In genomic region chr19:35994868-35995654, GRCh38 we compare ENCODE assay signal across 8 cellular contexts. TPM values are rescaled to one million over a fixed set of nuclear protein-coding genes. Genes with fewer than 3 reads are reported as not detected.
A peak's percentile ranks its signal among the peaks of the same experiment; 100 is the strongest.
DNase-seq lines count a peak whose midpoint lies in the region; ATAC-seq and TF ChIP-seq lines count a peak whose summit lies in the region.

Gene SDHAF1, plus strand, starts transcription at chr19:35995188. Its CDS starts 87 bp downstream, at chr19:35995275.

- H3K27ac ChIP-seq in osteoblast (ENCODE audit: low read depth, low read length): peak within 1 kb of the TSS; percentile 76
- H3K27ac ChIP-seq in thoracic aorta: peak within 1 kb of the TSS; percentile 63 to 70

- H3K36me3 ChIP-seq in GM06990 (ENCODE audit: control insufficient read depth, insufficient read depth, low read length) (peaks cover 8% of the 10 kb centered on the region), osteoblast (ENCODE audit: insufficient read depth, low read length) (no peaks in the 10 kb centered on the region), thoracic aorta (peaks cover 5% of the 10 kb centered on the region)

- H4K20me1 ChIP-seq in osteoblast (ENCODE audit: insufficient read depth, low read length): peaks cover 10% of the 10 kb centered on the region

- TF ChIP-seq CTCF in GM06990 (IDR thresholded peaks at IDR 0.05; ENCODE audit: insufficient read depth, low read length, poor library complexity, severe bottlenecking): no peak
- TF ChIP-seq CTCF in HFFc6 (IDR thresholded peaks at IDR 0.05): no peak; the same call in 1 of the 2 replicates
- no peak for TF ChIP-seq CTCF in osteoblast (IDR thresholded peaks at IDR 0.05; ENCODE audit: extremely low read depth, low read depth, low read length)
- TF ChIP-seq CTCF in thoracic aorta (IDR thresholded peaks at IDR 0.05): no peak

- no peaks in the 10 kb centered on the region for H3K9me3 Mint-ChIP-seq in HFFc6
- H3K9me3 Mint-ChIP-seq in activated naive CD4-positive, alpha-beta T cell treated with anti-CD3 and anti-CD28 coated beads, Interleukin-2, amount 50 U/mL, for 72 hours: no peaks in the 10 kb centered on the region

- H3K27me3 ChIP-seq in GM06990 (replicated peaks; ENCODE audit: control insufficient read depth, insufficient read depth, low read length) (no peaks in the 10 kb centered on the region), osteoblast (ENCODE audit: insufficient read depth, low read length) (no peaks in the 10 kb centered on the region), thoracic aorta (replicated peaks; ENCODE audit: insufficient read depth) (no peaks in the 10 kb centered on the region)

- H3K4me1 ChIP-seq in osteoblast (ENCODE audit: insufficient read depth, low read length): peaks cover 20% of the 10 kb centered on the region
- H3K4me1 ChIP-seq in thoracic aorta (ENCODE audit: control insufficient read depth in 1 of 2, low read depth in 2 of 2): peaks cover 12 to 33% of the 10 kb centered on the region in 2 donors

- peak; percentile 96 for DNase-seq in GM06990 (ENCODE audit: extremely low read depth, insufficient read length)
- DNase-seq in HFFc6: peak; percentile 89
- peak; percentile 77 for DNase-seq in NCI-H1048 (lab: John Stamatoyannopoulos, UW)
- DNase-seq in SKM-1 (lab: John Stamatoyannopoulos, UW; ENCODE audit: unreplicated experiment): peak; percentile 89
- peak; percentile 94 to 97 for DNase-seq in activated naive CD4-positive, alpha-beta T cell treated with anti-CD3 and anti-CD28 coated beads, Interleukin-2, amount 50 U/mL, for 72 hours (ENCODE audit: low spot score in 2 of 2)
- DNase-seq in glomerular endothelial cell (ENCODE audit: extremely low read depth, low read depth, low spot score): peak; percentile 45
- DNase-seq in osteoblast (ENCODE audit: insufficient read length, low spot score, missing footprints): peak; percentile 99
- DNase-seq in thoracic aorta (ENCODE audit: low spot score): peak; percentile 87

- H3K4me1 Mint-ChIP-seq in HFFc6 (ENCODE audit: low read depth): peaks cover 39% of the 10 kb centered on the region

- no peaks in the 10 kb centered on the region for H3K9me3 ChIP-seq in osteoblast (ENCODE audit: low read depth, low read length)
- H3K9me3 ChIP-seq in thoracic aorta: no peaks in the 10 kb centered on the region

- peaks cover 26% of the 10 kb centered on the region for H3K79me2 ChIP-seq in osteoblast (ENCODE audit: insufficient read depth, low read length)

- H3K4me3 ChIP-seq in GM06990 (replicated peaks; ENCODE audit: low read depth, low read length) (peak within 1 kb of the TSS; percentile 78), osteoblast (ENCODE audit: insufficient read depth, low read length) (peak within 1 kb of the TSS; percentile 93), thoracic aorta (peak within 1 kb of the TSS; percentile 89)

- peaks cover 8% of the 10 kb centered on the region for H3K27me3 Mint-ChIP-seq in HFFc6 (ENCODE audit: insufficient read depth)

- peak within 1 kb of the TSS; percentile 99 for H2AFZ ChIP-seq in osteoblast (ENCODE audit: low read length)

- H3K4me2 ChIP-seq in osteoblast (ENCODE audit: insufficient read depth, low read length): peak within 1 kb of the TSS; percentile 97

- H3K27ac Mint-ChIP-seq in HFFc6: peak within 1 kb of the TSS; percentile 83
- peak within 1 kb of the TSS; percentile 91 to 97 for H3K27ac Mint-ChIP-seq in activated naive CD4-positive, alpha-beta T cell treated with anti-CD3 and anti-CD28 coated beads, Interleukin-2, amount 50 U/mL, for 72 hours

- peaks cover 4% of the 10 kb centered on the region; the same call in 1 of the 2 replicates for H3K36me3 Mint-ChIP-seq in HFFc6 (ENCODE audit: low read depth)
- H3K36me3 Mint-ChIP-seq in activated naive CD4-positive, alpha-beta T cell treated with anti-CD3 and anti-CD28 coated beads, Interleukin-2, amount 50 U/mL, for 72 hours: peaks cover 12 to 14% of the 10 kb centered on the region in 2 donors

- H3K4me3 Mint-ChIP-seq in HFFc6: peak within 1 kb of the TSS; percentile 91

- ATAC-seq in activated naive CD4-positive, alpha-beta T cell treated with anti-CD3 and anti-CD28 coated beads, Interleukin-2, amount 50 U/mL, for 72 hours: peak; percentile 92 to 94
- peak; percentile 90 for ATAC-seq in thoracic aorta (ENCODE audit: insufficient number of reproducible peaks, low FRiP score, low read depth)

RNA-seq across cellular contexts. Expression of gene SDHAF1, which starts in this region (rescaled TPM):
- 10 to 100 TPM in 2 of 6 experiments, 1 to 10 TPM in 4; 8.2 to 12.5 (median 8.9) TPM for total RNA-seq in HFFc6 (2021; fragmentation: NEBNext Ultra II Directional; extraction: Animal tissue kit (Norgen Biotek cat#: 25700))
- total RNA-seq in activated naive CD4-positive, alpha-beta T cell treated with anti-CD3 and anti-CD28 coated beads, Interleukin-2, amount 50 U/mL, for 72 hours: 10 to 100 TPM; 23.0 to 24.7 TPM
- total RNA-seq in glomerular endothelial cell: 19.8 and 29.1 TPM in 2 replicates
- 15.3 and 21.0 TPM in 2 replicates for total RNA-seq in osteoblast
- 10 to 100 TPM; 43.0 to 70.5 TPM for total RNA-seq in thoracic aorta

Comparison
In these comparisons a context has a peak if more than half of its experiments do, and no peak if none do; other contexts are left out.
1. Peak in every context shown above with its lines: DNase-seq, ATAC-seq, H3K4me3 ChIP-seq and H3K27ac ChIP-seq.
2. DNase-seq: peak in every context shown above with its lines; median percentile 99 in osteoblast; 96 in GM06990; 96 in activated naive CD4-positive, alpha-beta T cell treated with anti-CD3 and anti-CD28 coated beads, Interleukin-2, amount 50 U/mL, for 72 hours; 89 in HFFc6; 89 in SKM-1; 87 in thoracic aorta; 77 in NCI-H1048; 45 in glomerular endothelial cell.